ENCODE assay signal across 17 cellular contexts in genomic region chr17:7818746-7819645, GRCh38. TPM values are rescaled to one million over a fixed set of nuclear protein-coding genes. Genes with fewer than 3 reads are reported as not detected.
DNase-seq lines count a peak whose midpoint lies in the region; ATAC-seq and TF ChIP-seq lines count a peak whose summit lies in the region.
"Had no signal": no experiment of that assay in that cellular context is flagged by ENCODE, and none has a peak within 500 bp of the region (broad histone marks: within the 10 kb centered on the region; RNA-seq: fewer than 3 reads in every experiment).

No MANE protein-coding gene starts in this region.

- no peak overlapping the region for H4K91ac ChIP-seq in trophoblast cell (ENCODE audit: low read depth, low read length)

- H3K23ac ChIP-seq in trophoblast cell (ENCODE audit: low read length) = no peak overlapping the region

- H3K27ac ChIP-seq in HEK293 (ENCODE audit: extremely low read depth, low read depth, low read length) (no peak overlapping the region), trophoblast cell (ENCODE audit: low read depth, low read length) (no peak overlapping the region)

- no peak overlapping the region for H3K18ac ChIP-seq in trophoblast cell (ENCODE audit: low read length)

- H3K4ac ChIP-seq in trophoblast cell (ENCODE audit: low read depth, low read length) = no peak overlapping the region

- no peak overlapping the region for H2AFZ ChIP-seq in trophoblast cell (ENCODE audit: insufficient read depth, low read length, poor library complexity)

- H3K4me1 ChIP-seq in HEK293 (ENCODE audit: control insufficient read depth, insufficient read depth, low read length) = no peaks in the 10 kb centered on the region
- H3K4me1 ChIP-seq in trophoblast cell (ENCODE audit: control insufficient read depth in 1 of 2, insufficient read depth in 2 of 2, low read length in 2 of 2) = peaks cover 8 to 10% of the 10 kb centered on the region in 2 experiments
- H3K4me1 ChIP-seq: BE2C had no signal

- H3K4me3 Mint-ChIP-seq in HFFc6 = no peak overlapping the region
- H3K4me3 Mint-ChIP-seq: CD4-positive, CD25-positive, alpha-beta regulatory T cell; CD8-positive, alpha-beta memory T cell had no signal

- no peak overlapping the region for H3K4me3 ChIP-seq in H7 (ENCODE audit: insufficient read depth, low read depth, low read length)
- no peak overlapping the region for H3K4me3 ChIP-seq in HEK293 (ENCODE audit: low read depth, low read length)
- H3K4me3 ChIP-seq in trophoblast cell (ENCODE audit: low read depth, low read length) = peak overlapping the region; percentile 8

- H2BK120ac ChIP-seq in trophoblast cell (ENCODE audit: insufficient read depth, low read length, poor library complexity) = no peak overlapping the region

- no peak overlapping the region for H3K27ac Mint-ChIP-seq in HFFc6
- H3K27ac Mint-ChIP-seq: CD4-positive, CD25-positive, alpha-beta regulatory T cell; CD8-positive, alpha-beta memory T cell had no signal

- whole genome bisulfite sequencing in trophoblast cell (ENCODE audit: extremely low coverage, insufficient coverage, insufficient read length) = no CpG with 5 or more reads among the region's 27 CpGs

- no peaks in the 10 kb centered on the region for H3K9me3 ChIP-seq in HEK293 (ENCODE audit: control insufficient read depth, insufficient read depth, low read depth, low read length)
- peaks cover 5% of the 10 kb centered on the region for H3K9me3 ChIP-seq in trophoblast cell (ENCODE audit: insufficient read depth, low read depth, low read length)
- H3K9me3 ChIP-seq: BE2C had no signal

- no peak overlapping the region for H3K14ac ChIP-seq in trophoblast cell (ENCODE audit: low read length)

- TF ChIP-seq CTCF in HEK293 (tag by site-specific recombination; IDR thresholded peaks at IDR 0.05) (no peak), HFFc6 (IDR thresholded peaks at IDR 0.05) (no peak)

- H2BK5ac ChIP-seq in trophoblast cell (ENCODE audit: low read depth, low read length, poor library complexity) = no peak overlapping the region

- no peaks in the 10 kb centered on the region for H3K36me3 Mint-ChIP-seq in HFFc6 (ENCODE audit: low read depth)
- H3K36me3 Mint-ChIP-seq: CD4-positive, CD25-positive, alpha-beta regulatory T cell; CD8-positive, alpha-beta memory T cell had no signal

- DNase-seq in H7 (peak; percentile 45), ecto neural progenitor cell (ENCODE audit: low spot score) (peak; percentile 45), trophoblast cell (no peak), amniotic stem cell (lab: John Stamatoyannopoulos, UW) (no peak), HFFc6 (no peak)
- DNase-seq: ACHN; BE2C; C1 segment of cervical spinal cord; CD4-positive, CD25-positive, alpha-beta regulatory T cell; CD8-positive, alpha-beta memory T cell; COR-L47; HCEC 1CT; KG1 had no signal

- peak overlapping the region; percentile 37 for H3K9ac ChIP-seq in trophoblast cell (ENCODE audit: low read length)

- peaks cover 8% of the 10 kb centered on the region for H3K27me3 ChIP-seq in H7 (ENCODE audit: control insufficient read depth, insufficient read depth, low read length)
- H3K27me3 ChIP-seq in trophoblast cell (ENCODE audit: insufficient read depth, low read length) = no peaks in the 10 kb centered on the region
- H3K27me3 ChIP-seq: BE2C had no signal

- POLR2A ChIA-PET in HEK293 (lab: Yijun Ruan, JAX) = no interaction called here

- no peak overlapping the region for H4K12ac ChIP-seq in trophoblast cell (ENCODE audit: low read depth, low read length)

- H3K36me3 ChIP-seq in H7 (replicated peaks; ENCODE audit: control insufficient read depth, insufficient read depth, low read length) (no peaks in the 10 kb centered on the region), HEK293 (ENCODE audit: control insufficient read depth in 2 of 2, insufficient read depth in 1 of 2, low read length in 2 of 2) (no peaks in the 10 kb centered on the region), trophoblast cell (ENCODE audit: control insufficient read depth in 1 of 2, insufficient read depth in 2 of 2, low read length in 2 of 2) (no peaks in the 10 kb centered on the region)
- H3K36me3 ChIP-seq: BE2C had no signal

- no peaks in the 10 kb centered on the region for H3K79me2 ChIP-seq in trophoblast cell (ENCODE audit: control insufficient read depth, insufficient read depth, low read length, poor library complexity)

- H3K79me1 ChIP-seq in trophoblast cell (ENCODE audit: low read length) = no peaks in the 10 kb centered on the region

- CTCF ChIA-PET in HEK293 (lab: Yijun Ruan, JAX) = interaction anchor here (0.6 to 4.0 kb wide), 13 partner anchors 14 to 461 kb away, joined by 3 to 40 read pairs (median 4); partner anchors contain the start of genes KDM6B and NAA38

- no peak overlapping the region for H3K4me2 ChIP-seq in trophoblast cell (ENCODE audit: low read length)

- H3K4me1 Mint-ChIP-seq in HFFc6 (ENCODE audit: low read depth) = peaks cover 3% of the 10 kb centered on the region; the same call in 1 of the 2 replicates
- H3K4me1 Mint-ChIP-seq: CD8-positive, alpha-beta memory T cell had no signal

- ATAC-seq in GM21423 (IDR thresholded peaks at IDR 0.05; ENCODE audit: unreplicated experiment) (no peak), GM21576 (IDR thresholded peaks at IDR 0.05; ENCODE audit: unreplicated experiment) (no peak)
- ATAC-seq: HepG2 had no signal

- no peak overlapping the region for H2AK5ac ChIP-seq in trophoblast cell (ENCODE audit: low read length)

- H4K8ac ChIP-seq in trophoblast cell (ENCODE audit: low read depth, low read length) = no peak overlapping the region

- H3K27me3 Mint-ChIP-seq in HFFc6 (ENCODE audit: insufficient read depth) = peaks cover 32% of the 10 kb centered on the region

- no peaks in the 10 kb centered on the region for H3K9me3 Mint-ChIP-seq in HFFc6
- H3K9me3 Mint-ChIP-seq: CD8-positive, alpha-beta memory T cell had no signal

- no peak overlapping the region for H2BK12ac ChIP-seq in trophoblast cell (ENCODE audit: low read length)

TF ChIP-seq in HEK293, 187 proteins besides CTCF, POLR2A, EP300 and RAD21:
- no peak for TF ChIP-seq KLF8 (tag by site-specific recombination; IDR thresholded peaks at IDR 0.05)
- no peak for TF ChIP-seq ZNF76 (tag by site-specific recombination; IDR thresholded peaks at IDR 0.05; ENCODE audit: borderline replicate concordance, low read depth)
- peak; percentile 99 for TF ChIP-seq ZIC2 (tag by site-specific recombination; IDR thresholded peaks at IDR 0.05)
- no peak for TF ChIP-seq YY2 (tag by site-specific recombination; IDR thresholded peaks at IDR 0.05)

RNA-seq across cellular contexts. Expression of gene KDM6B, which starts 15.0 kb away (rescaled TPM):
- total RNA-seq in H7 (2014; rRNA removed; shearing (Covaris generic)) = 1.1 and 1.6 TPM in 2 replicates
- polyA plus RNA-seq in trophoblast cell (2013) = 34.8 and 36.0 TPM in 2 replicates
- 10 to 100 TPM; 10.4 to 15.2 (median 11.6) TPM for total RNA-seq in HFFc6 (2021; fragmentation: NEBNext Ultra II Directional; extraction: Animal tissue kit (Norgen Biotek cat#: 25700))

RNA-seq across cellular contexts. Expression of gene TMEM88, which starts 35.9 kb away (rescaled TPM):
- total RNA-seq in H7 (2014; rRNA removed; shearing (Covaris generic)) = 7.2 and 27.0 TPM in 2 replicates
- 23.8 and 25.6 TPM in 2 replicates for polyA plus RNA-seq in trophoblast cell (2013)
- 1 to 10 TPM in 2 of 6 experiments, under 1 TPM in 4; 0.40 to 1.3 (median 0.60) TPM for total RNA-seq in HFFc6 (2021; fragmentation: NEBNext Ultra II Directional; extraction: Animal tissue kit (Norgen Biotek cat#: 25700))
- polyA plus RNA-seq: CD4-positive, CD25-positive, alpha-beta regulatory T cell; CD8-positive, alpha-beta memory T cell had no signal

RNA-seq across cellular contexts. Expression of gene NAA38, which starts 38.4 kb away (rescaled TPM):
- total RNA-seq in H7 (2014; rRNA removed; shearing (Covaris generic)) = 59.0 and 81.9 TPM in 2 replicates
- polyA plus RNA-seq in trophoblast cell (2013) = 73.2 and 77.1 TPM in 2 replicates
- 100 to 1,000 TPM; 104 to 122 (median 107) TPM for total RNA-seq in HFFc6 (2021; fragmentation: NEBNext Ultra II Directional; extraction: Animal tissue kit (Norgen Biotek cat#: 25700))

RNA-seq across cellular contexts. Expression of gene CYB5D1, which starts 38.8 kb away (rescaled TPM):
- 10.2 and 10.3 TPM in 2 replicates for total RNA-seq in H7 (2014; rRNA removed; shearing (Covaris generic))
- polyA plus RNA-seq in trophoblast cell (2013) = 5.2 and 5.7 TPM in 2 replicates
- 10 to 100 TPM in 4 of 6 experiments, 1 to 10 TPM in 2; 9.3 to 15.3 (median 10.5) TPM for total RNA-seq in HFFc6 (2021; fragmentation: NEBNext Ultra II Directional; extraction: Animal tissue kit (Norgen Biotek cat#: 25700))

Comparison
In these comparisons a context has a peak if more than half of its experiments do, and no peak if none do; other contexts are left out.
1. DNase-seq: peak in H7 (single experiment) and ecto neural progenitor cell (single experiment); none in trophoblast cell (0 of 2), amniotic stem cell (single experiment) and HFFc6 (single experiment).